1 cellular context compared by ENCODE assay signal in the genomic region with DNA sequence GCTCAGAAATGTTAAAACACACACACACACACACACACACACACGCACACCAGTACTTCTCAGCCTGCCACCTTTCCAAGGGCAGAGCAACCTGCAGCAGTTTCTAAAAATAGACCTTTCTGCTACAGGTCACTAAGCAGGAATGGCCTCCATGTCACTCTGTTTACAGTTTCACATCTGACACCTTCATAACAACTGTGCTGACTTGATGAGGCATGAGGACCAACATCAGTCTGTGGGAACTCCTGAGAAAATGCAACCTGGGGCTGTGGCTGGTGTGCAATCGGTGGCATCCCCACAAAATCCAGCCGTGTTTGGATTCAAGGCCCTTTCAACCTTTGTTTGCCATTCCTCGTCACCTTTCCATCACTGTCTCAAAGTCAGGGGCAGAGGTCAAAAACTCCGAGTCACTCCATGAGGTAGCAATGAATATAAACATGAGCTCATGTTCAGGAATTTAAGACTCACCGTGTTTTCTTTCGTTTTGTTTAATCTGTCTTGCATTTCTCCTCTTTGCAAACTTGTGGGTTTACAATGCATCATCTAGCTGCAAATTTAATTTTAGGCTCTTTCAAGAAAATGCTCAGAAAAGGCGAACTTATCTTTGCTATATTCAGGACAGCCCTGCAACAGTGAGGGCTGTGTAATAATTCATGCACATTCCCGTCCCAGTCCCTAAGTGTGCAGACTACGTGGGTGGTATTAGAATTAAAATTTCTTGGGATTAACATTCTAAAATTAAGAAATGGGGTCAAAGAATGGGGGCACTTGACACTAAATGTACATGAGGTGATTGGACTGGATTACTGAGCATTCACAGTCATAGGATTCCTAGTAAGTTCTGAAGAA.
TF ChIP-seq lines count a peak whose summit lies in the region.

No MANE protein-coding gene starts in this region.

TF ChIP-seq in HepG2, 621 proteins besides CTCF, POLR2A, EP300 and RAD21 (continued from another document and continues in another):
- TF ChIP-seq, protein P1, sequence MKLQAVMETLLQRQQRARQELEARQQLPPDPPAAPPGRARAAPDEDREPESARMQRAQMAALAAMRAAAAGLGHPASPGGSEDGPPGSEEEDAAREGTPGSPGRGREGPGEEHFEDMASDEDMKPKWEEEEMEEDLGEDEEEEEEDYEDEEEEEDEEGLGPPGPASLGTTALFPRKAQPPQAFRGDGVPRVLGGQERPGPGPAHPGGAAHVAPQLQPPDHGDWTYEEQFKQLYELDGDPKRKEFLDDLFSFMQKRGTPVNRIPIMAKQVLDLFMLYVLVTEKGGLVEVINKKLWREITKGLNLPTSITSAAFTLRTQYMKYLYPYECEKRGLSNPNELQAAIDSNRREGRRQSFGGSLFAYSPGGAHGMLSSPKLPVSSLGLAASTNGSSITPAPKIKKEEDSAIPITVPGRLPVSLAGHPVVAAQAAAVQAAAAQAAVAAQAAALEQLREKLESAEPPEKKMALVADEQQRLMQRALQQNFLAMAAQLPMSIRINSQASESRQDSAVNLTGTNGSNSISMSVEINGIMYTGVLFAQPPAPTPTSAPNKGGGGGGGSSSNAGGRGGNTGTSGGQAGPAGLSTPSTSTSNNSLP (IDR thresholded peaks at IDR 0.05; ENCODE audit: low read depth, low read length) = 0 out of 2 replicates have a peak, but pooled peaks have one; percentile 67
- no peak for TF ChIP-seq ZNF230 (CRISPR knock-in tag; IDR thresholded peaks at IDR 0.05)
- TF ChIP-seq JUNB (CRISPR knock-in tag; IDR thresholded peaks at IDR 0.05; ENCODE audit: borderline replicate concordance) = no peak
- TF ChIP-seq ZNF678 (CRISPR knock-in tag; IDR thresholded peaks at IDR 0.05) = no peak
- TF ChIP-seq NFRKB (IDR thresholded peaks at IDR 0.05) = no peak
- no peak; the same call in 1 of the 2 replicates for TF ChIP-seq GATAD1 (CRISPR knock-in tag; IDR thresholded peaks at IDR 0.05)
- TF ChIP-seq HNF4A (CRISPR knock-in tag; IDR thresholded peaks at IDR 0.05) = peak; percentile 63
- TF ChIP-seq, protein P2, sequence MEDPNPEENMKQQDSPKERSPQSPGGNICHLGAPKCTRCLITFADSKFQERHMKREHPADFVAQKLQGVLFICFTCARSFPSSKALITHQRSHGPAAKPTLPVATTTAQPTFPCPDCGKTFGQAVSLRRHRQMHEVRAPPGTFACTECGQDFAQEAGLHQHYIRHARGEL (CRISPR knock-in tag; IDR thresholded peaks at IDR 0.05) = no peak
- TF ChIP-seq, protein P3, sequence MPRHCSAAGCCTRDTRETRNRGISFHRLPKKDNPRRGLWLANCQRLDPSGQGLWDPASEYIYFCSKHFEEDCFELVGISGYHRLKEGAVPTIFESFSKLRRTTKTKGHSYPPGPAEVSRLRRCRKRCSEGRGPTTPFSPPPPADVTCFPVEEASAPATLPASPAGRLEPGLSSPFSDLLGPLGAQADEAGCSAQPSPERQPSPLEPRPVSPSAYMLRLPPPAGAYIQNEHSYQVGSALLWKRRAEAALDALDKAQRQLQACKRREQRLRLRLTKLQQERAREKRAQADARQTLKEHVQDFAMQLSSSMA (CRISPR knock-in tag; IDR thresholded peaks at IDR 0.05) = no peak
- 0 out of 2 replicates have a peak, but pooled peaks have one; percentile 23 for TF ChIP-seq MED1 (CRISPR knock-in tag; IDR thresholded peaks at IDR 0.05)
- TF ChIP-seq MED13 (CRISPR knock-in tag; IDR thresholded peaks at IDR 0.05) = no peak
- TF ChIP-seq, protein P4, sequence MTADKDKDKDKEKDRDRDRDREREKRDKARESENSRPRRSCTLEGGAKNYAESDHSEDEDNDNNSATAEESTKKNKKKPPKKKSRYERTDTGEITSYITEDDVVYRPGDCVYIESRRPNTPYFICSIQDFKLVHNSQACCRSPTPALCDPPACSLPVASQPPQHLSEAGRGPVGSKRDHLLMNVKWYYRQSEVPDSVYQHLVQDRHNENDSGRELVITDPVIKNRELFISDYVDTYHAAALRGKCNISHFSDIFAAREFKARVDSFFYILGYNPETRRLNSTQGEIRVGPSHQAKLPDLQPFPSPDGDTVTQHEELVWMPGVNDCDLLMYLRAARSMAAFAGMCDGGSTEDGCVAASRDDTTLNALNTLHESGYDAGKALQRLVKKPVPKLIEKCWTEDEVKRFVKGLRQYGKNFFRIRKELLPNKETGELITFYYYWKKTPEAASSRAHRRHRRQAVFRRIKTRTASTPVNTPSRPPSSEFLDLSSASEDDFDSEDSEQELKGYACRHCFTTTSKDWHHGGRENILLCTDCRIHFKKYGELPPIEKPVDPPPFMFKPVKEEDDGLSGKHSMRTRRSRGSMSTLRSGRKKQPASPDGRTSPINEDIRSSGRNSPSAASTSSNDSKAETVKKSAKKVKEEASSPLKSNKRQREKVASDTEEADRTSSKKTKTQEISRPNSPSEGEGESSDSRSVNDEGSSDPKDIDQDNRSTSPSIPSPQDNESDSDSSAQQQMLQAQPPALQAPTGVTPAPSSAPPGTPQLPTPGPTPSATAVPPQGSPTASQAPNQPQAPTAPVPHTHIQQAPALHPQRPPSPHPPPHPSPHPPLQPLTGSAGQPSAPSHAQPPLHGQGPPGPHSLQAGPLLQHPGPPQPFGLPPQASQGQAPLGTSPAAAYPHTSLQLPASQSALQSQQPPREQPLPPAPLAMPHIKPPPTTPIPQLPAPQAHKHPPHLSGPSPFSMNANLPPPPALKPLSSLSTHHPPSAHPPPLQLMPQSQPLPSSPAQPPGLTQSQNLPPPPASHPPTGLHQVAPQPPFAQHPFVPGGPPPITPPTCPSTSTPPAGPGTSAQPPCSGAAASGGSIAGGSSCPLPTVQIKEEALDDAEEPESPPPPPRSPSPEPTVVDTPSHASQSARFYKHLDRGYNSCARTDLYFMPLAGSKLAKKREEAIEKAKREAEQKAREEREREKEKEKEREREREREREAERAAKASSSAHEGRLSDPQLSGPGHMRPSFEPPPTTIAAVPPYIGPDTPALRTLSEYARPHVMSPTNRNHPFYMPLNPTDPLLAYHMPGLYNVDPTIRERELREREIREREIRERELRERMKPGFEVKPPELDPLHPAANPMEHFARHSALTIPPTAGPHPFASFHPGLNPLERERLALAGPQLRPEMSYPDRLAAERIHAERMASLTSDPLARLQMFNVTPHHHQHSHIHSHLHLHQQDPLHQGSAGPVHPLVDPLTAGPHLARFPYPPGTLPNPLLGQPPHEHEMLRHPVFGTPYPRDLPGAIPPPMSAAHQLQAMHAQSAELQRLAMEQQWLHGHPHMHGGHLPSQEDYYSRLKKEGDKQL (CRISPR knock-in tag; IDR thresholded peaks at IDR 0.05; ENCODE audit: low read depth) = peak; percentile 68; the same call in 1 of the 2 replicates
- TF ChIP-seq KLF15 (CRISPR knock-in tag; IDR thresholded peaks at IDR 0.05; ENCODE audit: borderline replicate concordance) = no peak
- TF ChIP-seq, protein P5, sequence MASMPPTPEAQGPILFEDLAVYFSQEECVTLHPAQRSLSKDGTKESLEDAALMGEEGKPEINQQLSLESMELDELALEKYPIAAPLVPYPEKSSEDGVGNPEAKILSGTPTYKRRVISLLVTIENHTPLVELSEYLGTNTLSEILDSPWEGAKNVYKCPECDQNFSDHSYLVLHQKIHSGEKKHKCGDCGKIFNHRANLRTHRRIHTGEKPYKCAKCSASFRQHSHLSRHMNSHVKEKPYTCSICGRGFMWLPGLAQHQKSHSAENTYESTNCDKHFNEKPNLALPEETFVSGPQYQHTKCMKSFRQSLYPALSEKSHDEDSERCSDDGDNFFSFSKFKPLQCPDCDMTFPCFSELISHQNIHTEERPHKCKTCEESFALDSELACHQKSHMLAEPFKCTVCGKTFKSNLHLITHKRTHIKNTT (CRISPR knock-in tag; IDR thresholded peaks at IDR 0.05) = no peak
- TF ChIP-seq, protein P6, sequence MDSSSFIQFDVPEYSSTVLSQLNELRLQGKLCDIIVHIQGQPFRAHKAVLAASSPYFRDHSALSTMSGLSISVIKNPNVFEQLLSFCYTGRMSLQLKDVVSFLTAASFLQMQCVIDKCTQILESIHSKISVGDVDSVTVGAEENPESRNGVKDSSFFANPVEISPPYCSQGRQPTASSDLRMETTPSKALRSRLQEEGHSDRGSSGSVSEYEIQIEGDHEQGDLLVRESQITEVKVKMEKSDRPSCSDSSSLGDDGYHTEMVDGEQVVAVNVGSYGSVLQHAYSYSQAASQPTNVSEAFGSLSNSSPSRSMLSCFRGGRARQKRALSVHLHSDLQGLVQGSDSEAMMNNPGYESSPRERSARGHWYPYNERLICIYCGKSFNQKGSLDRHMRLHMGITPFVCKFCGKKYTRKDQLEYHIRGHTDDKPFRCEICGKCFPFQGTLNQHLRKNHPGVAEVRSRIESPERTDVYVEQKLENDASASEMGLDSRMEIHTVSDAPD (CRISPR knock-in tag; IDR thresholded peaks at IDR 0.05) = no peak
- TF ChIP-seq ZNF543 (CRISPR knock-in tag; IDR thresholded peaks at IDR 0.05) = no peak
- TF ChIP-seq HOXD1 (CRISPR knock-in tag; IDR thresholded peaks at IDR 0.05) = no peak
- TF ChIP-seq ZFP41 (CRISPR knock-in tag; IDR thresholded peaks at IDR 0.05; ENCODE audit: borderline replicate concordance) = no peak
- no peak for TF ChIP-seq KDM6A (CRISPR knock-in tag; IDR thresholded peaks at IDR 0.05; ENCODE audit: low read depth)
- TF ChIP-seq RFX5 (IDR thresholded peaks at IDR 0.05; ENCODE audit: low read depth, low read length) = no peak
- TF ChIP-seq ZNF432 (CRISPR knock-in tag; IDR thresholded peaks at IDR 0.05; ENCODE audit: borderline replicate concordance) = no peak
- TF ChIP-seq ZSCAN12 (CRISPR knock-in tag; IDR thresholded peaks at IDR 0.05) = no peak
- TF ChIP-seq HMGA1 (CRISPR knock-in tag; conservative IDR thresholded peaks at IDR 0.05) = no peak
- TF ChIP-seq RFXANK (CRISPR knock-in tag; IDR thresholded peaks at IDR 0.05) = no peak
- TF ChIP-seq LCORL (IDR thresholded peaks at IDR 0.05) = no peak
- TF ChIP-seq LCORL (CRISPR knock-in tag; IDR thresholded peaks at IDR 0.05) = no peak
- TF ChIP-seq RFXAP (CRISPR knock-in tag; IDR thresholded peaks at IDR 0.05; ENCODE audit: borderline replicate concordance) = no peak
- no peak for TF ChIP-seq PAWR (CRISPR knock-in tag; IDR thresholded peaks at IDR 0.05; ENCODE audit: borderline replicate concordance)
- TF ChIP-seq, protein P7, sequence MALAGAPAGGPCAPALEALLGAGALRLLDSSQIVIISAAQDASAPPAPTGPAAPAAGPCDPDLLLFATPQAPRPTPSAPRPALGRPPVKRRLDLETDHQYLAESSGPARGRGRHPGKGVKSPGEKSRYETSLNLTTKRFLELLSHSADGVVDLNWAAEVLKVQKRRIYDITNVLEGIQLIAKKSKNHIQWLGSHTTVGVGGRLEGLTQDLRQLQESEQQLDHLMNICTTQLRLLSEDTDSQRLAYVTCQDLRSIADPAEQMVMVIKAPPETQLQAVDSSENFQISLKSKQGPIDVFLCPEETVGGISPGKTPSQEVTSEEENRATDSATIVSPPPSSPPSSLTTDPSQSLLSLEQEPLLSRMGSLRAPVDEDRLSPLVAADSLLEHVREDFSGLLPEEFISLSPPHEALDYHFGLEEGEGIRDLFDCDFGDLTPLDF (CRISPR knock-in tag; IDR thresholded peaks at IDR 0.05) = no peak
- TF ChIP-seq ZNF337 (CRISPR knock-in tag; IDR thresholded peaks at IDR 0.05; ENCODE audit: borderline replicate concordance, low read depth) = no peak
- TF ChIP-seq RFX1 (IDR thresholded peaks at IDR 0.05) = no peak
- TF ChIP-seq ZNF550 (CRISPR knock-in tag; IDR thresholded peaks at IDR 0.05; ENCODE audit: borderline replicate concordance) = no peak
- no peak for TF ChIP-seq ZEB1 (IDR thresholded peaks at IDR 0.05; ENCODE audit: insufficient replicate concordance, low read depth)
- TF ChIP-seq MTA3 (CRISPR knock-in tag; IDR thresholded peaks at IDR 0.05) = no peak
- TF ChIP-seq ZNF816 (CRISPR knock-in tag; IDR thresholded peaks at IDR 0.05; ENCODE audit: borderline replicate concordance) = no peak
- no peak for TF ChIP-seq ZNF556 (CRISPR knock-in tag; IDR thresholded peaks at IDR 0.05; ENCODE audit: borderline replicate concordance)
- no peak for TF ChIP-seq CENPT (CRISPR knock-in tag; IDR thresholded peaks at IDR 0.05; ENCODE audit: low read depth)
- TF ChIP-seq FOXC1 (CRISPR knock-in tag; IDR thresholded peaks at IDR 0.05; ENCODE audit: borderline replicate concordance) = no peak
- no peak for TF ChIP-seq FLYWCH1 (CRISPR knock-in tag; IDR thresholded peaks at IDR 0.05)
- TF ChIP-seq SKI (IDR thresholded peaks at IDR 0.05; ENCODE audit: partially characterized antibody) = peak; percentile 93
- TF ChIP-seq ZNF788 (CRISPR knock-in tag; IDR thresholded peaks at IDR 0.05; ENCODE audit: borderline replicate concordance) = peak; percentile 29; the same call in 1 of the 2 replicates
- TF ChIP-seq DNMT3B (CRISPR knock-in tag; conservative IDR thresholded peaks at IDR 0.05) = no peak
- no peak for TF ChIP-seq ZBTB38 (CRISPR knock-in tag; IDR thresholded peaks at IDR 0.05)
- 0 out of 2 replicates have a peak, but pooled peaks have one; percentile 45 for TF ChIP-seq SOX13 (IDR thresholded peaks at IDR 0.05)
- peak in 1 of 2 experiments; percentile 77; a peak in 2 of 4 replicates for TF ChIP-seq SOX13 (CRISPR knock-in tag; conservative IDR thresholded peaks at IDR 0.05 in 1 of 2, IDR thresholded peaks at IDR 0.05 in 1 of 2)
- no peak for TF ChIP-seq TARDBP (CRISPR knock-in tag; IDR thresholded peaks at IDR 0.05)
- TF ChIP-seq, protein P8, sequence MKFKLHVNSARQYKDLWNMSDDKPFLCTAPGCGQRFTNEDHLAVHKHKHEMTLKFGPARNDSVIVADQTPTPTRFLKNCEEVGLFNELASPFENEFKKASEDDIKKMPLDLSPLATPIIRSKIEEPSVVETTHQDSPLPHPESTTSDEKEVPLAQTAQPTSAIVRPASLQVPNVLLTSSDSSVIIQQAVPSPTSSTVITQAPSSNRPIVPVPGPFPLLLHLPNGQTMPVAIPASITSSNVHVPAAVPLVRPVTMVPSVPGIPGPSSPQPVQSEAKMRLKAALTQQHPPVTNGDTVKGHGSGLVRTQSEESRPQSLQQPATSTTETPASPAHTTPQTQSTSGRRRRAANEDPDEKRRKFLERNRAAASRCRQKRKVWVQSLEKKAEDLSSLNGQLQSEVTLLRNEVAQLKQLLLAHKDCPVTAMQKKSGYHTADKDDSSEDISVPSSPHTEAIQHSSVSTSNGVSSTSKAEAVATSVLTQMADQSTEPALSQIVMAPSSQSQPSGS (CRISPR knock-in tag; IDR thresholded peaks at IDR 0.05) = peak; percentile 53; the same call in 1 of the 2 replicates
- no peak for TF ChIP-seq ZNF562 (CRISPR knock-in tag; IDR thresholded peaks at IDR 0.05; ENCODE audit: borderline replicate concordance)
- TF ChIP-seq ZNF343 (CRISPR knock-in tag; IDR thresholded peaks at IDR 0.05) = no peak
- no peak for TF ChIP-seq ZNF17 (CRISPR knock-in tag; IDR thresholded peaks at IDR 0.05)
- TF ChIP-seq SIX1 (CRISPR knock-in tag; IDR thresholded peaks at IDR 0.05; ENCODE audit: borderline replicate concordance) = no peak
- no peak for TF ChIP-seq ZNF256 (CRISPR knock-in tag; conservative IDR thresholded peaks at IDR 0.05)
- no peak for TF ChIP-seq CREM (IDR thresholded peaks at IDR 0.05)
- no peak for TF ChIP-seq CREM (CRISPR knock-in tag; IDR thresholded peaks at IDR 0.05)
- TF ChIP-seq, protein P9, sequence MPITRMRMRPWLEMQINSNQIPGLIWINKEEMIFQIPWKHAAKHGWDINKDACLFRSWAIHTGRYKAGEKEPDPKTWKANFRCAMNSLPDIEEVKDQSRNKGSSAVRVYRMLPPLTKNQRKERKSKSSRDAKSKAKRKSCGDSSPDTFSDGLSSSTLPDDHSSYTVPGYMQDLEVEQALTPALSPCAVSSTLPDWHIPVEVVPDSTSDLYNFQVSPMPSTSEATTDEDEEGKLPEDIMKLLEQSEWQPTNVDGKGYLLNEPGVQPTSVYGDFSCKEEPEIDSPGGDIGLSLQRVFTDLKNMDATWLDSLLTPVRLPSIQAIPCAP (CRISPR knock-in tag; IDR thresholded peaks at IDR 0.05; ENCODE audit: low read depth) = no peak
- TF ChIP-seq FOXP1 (IDR thresholded peaks at IDR 0.05) = no peak
- TF ChIP-seq FOXP1 (CRISPR knock-in tag; IDR thresholded peaks at IDR 0.05) = peak; percentile 72
- no peak for TF ChIP-seq NFATC3 (CRISPR knock-in tag; IDR thresholded peaks at IDR 0.05)
- no peak for TF ChIP-seq ZNF33A (CRISPR knock-in tag; IDR thresholded peaks at IDR 0.05; ENCODE audit: borderline replicate concordance)
- no peak for TF ChIP-seq FOSL1 (CRISPR knock-in tag; IDR thresholded peaks at IDR 0.05; ENCODE audit: borderline replicate concordance)
